In the genomic region with DNA sequence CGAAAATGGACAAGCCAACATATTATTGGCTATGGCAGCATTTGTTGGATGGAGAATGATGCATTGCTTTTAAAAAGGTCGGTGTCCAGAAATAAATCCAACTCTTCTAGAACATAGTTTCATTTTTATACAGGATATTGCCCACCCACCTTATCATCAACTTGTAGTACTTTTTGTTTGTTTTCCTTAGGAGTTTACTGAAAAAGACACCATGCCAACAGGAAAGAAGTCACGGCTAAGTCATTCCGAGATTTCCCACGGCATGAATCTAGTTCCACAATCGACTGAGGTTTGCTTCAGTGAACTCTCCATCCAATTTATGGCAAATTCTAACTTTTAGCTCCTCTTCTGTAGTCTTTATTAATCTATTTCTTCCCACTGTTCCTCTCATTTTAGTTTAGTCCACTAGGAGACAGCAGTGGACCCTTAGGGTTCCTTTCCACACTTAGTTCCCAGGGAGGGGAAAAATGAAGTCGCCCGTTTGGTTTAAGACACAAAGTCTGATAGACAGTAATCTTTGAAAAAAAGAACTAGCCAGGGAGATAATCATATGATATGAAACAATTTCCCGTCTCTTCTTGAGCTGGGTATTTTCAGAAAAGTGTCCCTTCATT, we compare ENCODE assay signal across 1 cellular context.
TF ChIP-seq lines count a peak whose summit lies in the region.

No MANE protein-coding gene starts in this region.

TF ChIP-seq in GM23338, 12 proteins besides CTCF, POLR2A, EP300 and RAD21:
- TF ChIP-seq, protein P1, sequence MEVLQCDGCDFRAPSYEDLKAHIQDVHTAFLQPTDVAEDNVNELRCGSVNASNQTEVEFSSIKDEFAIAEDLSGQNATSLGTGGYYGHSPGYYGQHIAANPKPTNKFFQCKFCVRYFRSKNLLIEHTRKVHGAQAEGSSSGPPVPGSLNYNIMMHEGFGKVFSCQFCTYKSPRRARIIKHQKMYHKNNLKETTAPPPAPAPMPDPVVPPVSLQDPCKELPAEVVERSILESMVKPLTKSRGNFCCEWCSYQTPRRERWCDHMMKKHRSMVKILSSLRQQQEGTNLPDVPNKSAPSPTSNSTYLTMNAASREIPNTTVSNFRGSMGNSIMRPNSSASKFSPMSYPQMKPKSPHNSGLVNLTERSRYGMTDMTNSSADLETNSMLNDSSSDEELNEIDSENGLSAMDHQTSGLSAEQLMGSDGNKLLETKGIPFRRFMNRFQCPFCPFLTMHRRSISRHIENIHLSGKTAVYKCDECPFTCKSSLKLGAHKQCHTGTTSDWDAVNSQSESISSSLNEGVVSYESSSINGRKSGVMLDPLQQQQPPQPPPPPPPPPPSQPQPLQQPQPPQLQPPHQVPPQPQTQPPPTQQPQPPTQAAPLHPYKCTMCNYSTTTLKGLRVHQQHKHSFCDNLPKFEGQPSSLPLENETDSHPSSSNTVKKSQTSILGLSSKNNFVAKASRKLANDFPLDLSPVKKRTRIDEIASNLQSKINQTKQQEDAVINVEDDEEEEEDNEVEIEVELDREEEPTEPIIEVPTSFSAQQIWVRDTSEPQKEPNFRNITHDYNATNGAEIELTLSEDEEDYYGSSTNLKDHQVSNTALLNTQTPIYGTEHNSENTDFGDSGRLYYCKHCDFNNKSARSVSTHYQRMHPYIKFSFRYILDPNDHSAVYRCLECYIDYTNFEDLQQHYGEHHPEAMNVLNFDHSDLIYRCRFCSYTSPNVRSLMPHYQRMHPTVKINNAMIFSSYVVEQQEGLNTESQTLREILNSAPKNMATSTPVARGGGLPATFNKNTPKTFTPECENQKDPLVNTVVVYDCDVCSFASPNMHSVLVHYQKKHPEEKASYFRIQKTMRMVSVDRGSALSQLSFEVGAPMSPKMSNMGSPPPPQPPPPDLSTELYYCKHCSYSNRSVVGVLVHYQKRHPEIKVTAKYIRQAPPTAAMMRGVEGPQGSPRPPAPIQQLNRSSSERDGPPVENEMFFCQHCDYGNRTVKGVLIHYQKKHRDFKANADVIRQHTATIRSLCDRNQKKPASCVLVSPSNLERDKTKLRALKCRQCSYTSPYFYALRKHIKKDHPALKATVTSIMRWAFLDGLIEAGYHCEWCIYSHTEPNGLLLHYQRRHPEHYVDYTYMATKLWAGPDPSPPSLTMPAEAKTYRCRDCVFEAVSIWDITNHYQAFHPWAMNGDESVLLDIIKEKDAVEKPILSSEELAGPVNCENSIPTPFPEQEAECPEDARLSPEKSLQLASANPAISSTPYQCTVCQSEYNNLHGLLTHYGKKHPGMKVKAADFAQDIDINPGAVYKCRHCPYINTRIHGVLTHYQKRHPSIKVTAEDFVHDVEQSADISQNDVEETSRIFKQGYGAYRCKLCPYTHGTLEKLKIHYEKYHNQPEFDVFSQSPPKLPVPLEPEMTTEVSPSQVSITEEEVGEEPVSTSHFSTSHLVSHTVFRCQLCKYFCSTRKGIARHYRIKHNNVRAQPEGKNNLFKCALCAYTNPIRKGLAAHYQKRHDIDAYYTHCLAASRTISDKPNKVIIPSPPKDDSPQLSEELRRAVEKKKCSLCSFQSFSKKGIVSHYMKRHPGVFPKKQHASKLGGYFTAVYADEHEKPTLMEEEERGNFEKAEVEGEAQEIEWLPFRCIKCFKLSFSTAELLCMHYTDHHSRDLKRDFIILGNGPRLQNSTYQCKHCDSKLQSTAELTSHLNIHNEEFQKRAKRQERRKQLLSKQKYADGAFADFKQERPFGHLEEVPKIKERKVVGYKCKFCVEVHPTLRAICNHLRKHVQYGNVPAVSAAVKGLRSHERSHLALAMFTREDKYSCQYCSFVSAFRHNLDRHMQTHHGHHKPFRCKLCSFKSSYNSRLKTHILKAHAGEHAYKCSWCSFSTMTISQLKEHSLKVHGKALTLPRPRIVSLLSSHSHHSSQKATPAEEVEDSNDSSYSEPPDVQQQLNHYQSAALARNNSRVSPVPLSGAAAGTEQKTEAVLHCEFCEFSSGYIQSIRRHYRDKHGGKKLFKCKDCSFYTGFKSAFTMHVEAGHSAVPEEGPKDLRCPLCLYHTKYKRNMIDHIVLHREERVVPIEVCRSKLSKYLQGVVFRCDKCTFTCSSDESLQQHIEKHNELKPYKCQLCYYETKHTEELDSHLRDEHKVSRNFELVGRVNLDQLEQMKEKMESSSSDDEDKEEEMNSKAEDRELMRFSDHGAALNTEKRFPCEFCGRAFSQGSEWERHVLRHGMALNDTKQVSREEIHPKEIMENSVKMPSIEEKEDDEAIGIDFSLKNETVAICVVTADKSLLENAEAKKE (CRISPR knock-in tag; IDR thresholded peaks at IDR 0.05): no peak
- no peak for TF ChIP-seq ZNF331 (CRISPR knock-in tag; IDR thresholded peaks at IDR 0.05; ENCODE audit: low read depth)
- TF ChIP-seq, protein P2, sequence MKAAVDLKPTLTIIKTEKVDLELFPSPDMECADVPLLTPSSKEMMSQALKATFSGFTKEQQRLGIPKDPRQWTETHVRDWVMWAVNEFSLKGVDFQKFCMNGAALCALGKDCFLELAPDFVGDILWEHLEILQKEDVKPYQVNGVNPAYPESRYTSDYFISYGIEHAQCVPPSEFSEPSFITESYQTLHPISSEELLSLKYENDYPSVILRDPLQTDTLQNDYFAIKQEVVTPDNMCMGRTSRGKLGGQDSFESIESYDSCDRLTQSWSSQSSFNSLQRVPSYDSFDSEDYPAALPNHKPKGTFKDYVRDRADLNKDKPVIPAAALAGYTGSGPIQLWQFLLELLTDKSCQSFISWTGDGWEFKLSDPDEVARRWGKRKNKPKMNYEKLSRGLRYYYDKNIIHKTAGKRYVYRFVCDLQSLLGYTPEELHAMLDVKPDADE (IDR thresholded peaks at IDR 0.05): no peak
- no peak for TF ChIP-seq NANOG (IDR thresholded peaks at IDR 0.05; ENCODE audit: borderline replicate concordance)
- no peak for TF ChIP-seq EZH2phosphoT487 (IDR thresholded peaks at IDR 0.05; ENCODE audit: unreplicated experiment)
- no peak for TF ChIP-seq ZNF114 (CRISPR knock-in tag; IDR thresholded peaks at IDR 0.05)
- TF ChIP-seq EZH2 (IDR thresholded peaks at IDR 0.05; ENCODE audit: low read depth, unreplicated experiment): no peak
- TF ChIP-seq CREB1 (CRISPR knock-in tag; IDR thresholded peaks at IDR 0.05; ENCODE audit: low read depth): no peak
- TF ChIP-seq, protein P3, sequence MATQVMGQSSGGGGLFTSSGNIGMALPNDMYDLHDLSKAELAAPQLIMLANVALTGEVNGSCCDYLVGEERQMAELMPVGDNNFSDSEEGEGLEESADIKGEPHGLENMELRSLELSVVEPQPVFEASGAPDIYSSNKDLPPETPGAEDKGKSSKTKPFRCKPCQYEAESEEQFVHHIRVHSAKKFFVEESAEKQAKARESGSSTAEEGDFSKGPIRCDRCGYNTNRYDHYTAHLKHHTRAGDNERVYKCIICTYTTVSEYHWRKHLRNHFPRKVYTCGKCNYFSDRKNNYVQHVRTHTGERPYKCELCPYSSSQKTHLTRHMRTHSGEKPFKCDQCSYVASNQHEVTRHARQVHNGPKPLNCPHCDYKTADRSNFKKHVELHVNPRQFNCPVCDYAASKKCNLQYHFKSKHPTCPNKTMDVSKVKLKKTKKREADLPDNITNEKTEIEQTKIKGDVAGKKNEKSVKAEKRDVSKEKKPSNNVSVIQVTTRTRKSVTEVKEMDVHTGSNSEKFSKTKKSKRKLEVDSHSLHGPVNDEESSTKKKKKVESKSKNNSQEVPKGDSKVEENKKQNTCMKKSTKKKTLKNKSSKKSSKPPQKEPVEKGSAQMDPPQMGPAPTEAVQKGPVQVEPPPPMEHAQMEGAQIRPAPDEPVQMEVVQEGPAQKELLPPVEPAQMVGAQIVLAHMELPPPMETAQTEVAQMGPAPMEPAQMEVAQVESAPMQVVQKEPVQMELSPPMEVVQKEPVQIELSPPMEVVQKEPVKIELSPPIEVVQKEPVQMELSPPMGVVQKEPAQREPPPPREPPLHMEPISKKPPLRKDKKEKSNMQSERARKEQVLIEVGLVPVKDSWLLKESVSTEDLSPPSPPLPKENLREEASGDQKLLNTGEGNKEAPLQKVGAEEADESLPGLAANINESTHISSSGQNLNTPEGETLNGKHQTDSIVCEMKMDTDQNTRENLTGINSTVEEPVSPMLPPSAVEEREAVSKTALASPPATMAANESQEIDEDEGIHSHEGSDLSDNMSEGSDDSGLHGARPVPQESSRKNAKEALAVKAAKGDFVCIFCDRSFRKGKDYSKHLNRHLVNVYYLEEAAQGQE (IDR thresholded peaks at IDR 0.05; ENCODE audit: unreplicated experiment): no peak
- no peak for TF ChIP-seq JUNB (IDR thresholded peaks at IDR 0.05; ENCODE audit: unreplicated experiment)
- no peak for TF ChIP-seq POLR2AphosphoS5 (IDR thresholded peaks at IDR 0.05; ENCODE audit: low read depth)
- no peak for TF ChIP-seq STAT1 (IDR thresholded peaks at IDR 0.05; ENCODE audit: unreplicated experiment)
